Comparison of ENCODE assay signal across 8 cellular contexts in genomic region chr13:44191504-44192171, GRCh38.
A peak's percentile ranks its signal among the peaks of the same experiment; 100 is the strongest.
DNase-seq lines count a peak whose midpoint lies in the region; FAIRE-seq and TF ChIP-seq lines count a peak whose summit lies in the region.

No MANE protein-coding gene starts in this region.

- peaks cover 20% of the 10 kb centered on the region for H3K4me1 Mint-ChIP-seq in activated CD4-positive, alpha-beta T cell treated with anti-CD3 and anti-CD28 coated beads, Interleukin-2, amount 10 ng/mL, durations not matched to agents 24 days and 14 days

- H3K27ac Mint-ChIP-seq in activated CD4-positive, alpha-beta T cell treated with anti-CD3 and anti-CD28 coated beads, Interleukin-2, amount 10 ng/mL, durations not matched to agents 24 days and 14 days = no peak overlapping the region

- H3K4me3 Mint-ChIP-seq in activated CD4-positive, alpha-beta T cell treated with anti-CD3 and anti-CD28 coated beads, Interleukin-2, amount 10 ng/mL, durations not matched to agents 24 days and 14 days = no peak overlapping the region

- H3K9ac ChIP-seq in H1 (replicated peaks in 1 of 4; ENCODE audit: extremely low read depth in 1 of 4, low read depth in 3 of 4, low read length in 3 of 4) (no peak overlapping the region), mesenchymal stem cell (ENCODE audit: low read length) (peak overlapping the region; percentile 63)

- H3K56ac ChIP-seq in H1 (replicated peaks; ENCODE audit: insufficient read length, low read depth, low read length) = no peak overlapping the region

- no peaks in the 10 kb centered on the region for H3K36me3 Mint-ChIP-seq in activated CD4-positive, alpha-beta T cell treated with anti-CD3 and anti-CD28 coated beads, Interleukin-2, amount 10 ng/mL, durations not matched to agents 24 days and 14 days (ENCODE audit: low read depth)

- H2BK5ac ChIP-seq in H1 (ENCODE audit: low read depth, low read length) = 0 out of 2 replicates have a peak overlapping the region, but pooled peaks have one; percentile 3
- no peak overlapping the region for H2BK5ac ChIP-seq in mesenchymal stem cell (ENCODE audit: low read depth, low read length, poor library complexity, severe bottlenecking)

- peak; percentile 61 to 79 for TF ChIP-seq RAD21 in H1 (IDR thresholded peaks at IDR 0.05 in 1 of 2, conservative IDR thresholded peaks at IDR 0.05 in 1 of 2; ENCODE audit: low read depth in 2 of 2, low read length in 2 of 2)

- peaks cover 59% of the 10 kb centered on the region for H3K27me3 Mint-ChIP-seq in activated CD4-positive, alpha-beta T cell treated with anti-CD3 and anti-CD28 coated beads, Interleukin-2, amount 10 ng/mL, durations not matched to agents 24 days and 14 days

- H3K18ac ChIP-seq in H1 (ENCODE audit: extremely low read depth, low read length) (no peak overlapping the region), mesenchymal stem cell (ENCODE audit: low read depth in 1 of 2, low read length in 2 of 2) (no peak overlapping the region)

- H3K36me3 ChIP-seq in H1 (ENCODE audit: control insufficient read depth in 2 of 4, insufficient read depth in 4 of 4, low read length in 3 of 4) (no peaks in the 10 kb centered on the region), mesenchymal stem cell (ENCODE audit: control insufficient read depth in 1 of 2, insufficient read depth in 2 of 2, low read depth in 1 of 2, low read length in 2 of 2) (no peaks in the 10 kb centered on the region), thyroid gland (no peaks in the 10 kb centered on the region)

- H2BK120ac ChIP-seq in H1 (replicated peaks; ENCODE audit: low read depth, low read length) = no peak overlapping the region
- no peak overlapping the region for H2BK120ac ChIP-seq in mesenchymal stem cell (ENCODE audit: low read depth, low read length)

- H3K79me2 ChIP-seq in H1 (ENCODE audit: control insufficient read depth in 1 of 2, insufficient read depth in 2 of 2, low read length in 2 of 2) = no peaks in the 10 kb centered on the region

- CTCF ChIA-PET in H1 (lab: Charles Lee; ENCODE audit: partially characterized antibody) = interaction anchor here (0.7 to 2.8 kb wide), 28 partner anchors 9 to 283 kb away, joined by 3 to 15 read pairs (median 4); no protein-coding TSS in a partner anchor

- DNase-seq in stimulated activated CD8-positive, alpha-beta memory T cell treated with anti-CD3 and anti-CD28 coated beads, Interleukin-12 subunit alpha, Interleukin-12 subunit beta, amount 100 ng/mL, for 1 hour (ENCODE audit: low read depth) = peak; percentile 11
- DNase-seq in stimulated activated CD8-positive, alpha-beta memory T cell treated with anti-CD3 and anti-CD28 coated beads, Interleukin-4, amount 100 ng/mL, for 48 hours = no peak
- DNase-seq in NCI-H345 (lab: John Stamatoyannopoulos, UW) (peak; percentile 83), H1 (ENCODE audit: low read depth in 1 of 2, low spot score in 2 of 2) (no peak), mesenchymal stem cell (peak; percentile 54), thyroid gland (peak; percentile 31 to 53), NK-92 (lab: John Stamatoyannopoulos, UW; ENCODE audit: unreplicated experiment) (no peak)
- peak; percentile 78 for DNase-seq in activated CD4-positive, alpha-beta T cell treated with anti-CD3 and anti-CD28 coated beads, Interleukin-2, amount 10 ng/mL, durations not matched to agents 24 days and 14 days

- no peak overlapping the region for H4K8ac ChIP-seq in H1 (ENCODE audit: extremely low read depth, insufficient read depth, low read length)
- no peak overlapping the region for H4K8ac ChIP-seq in mesenchymal stem cell (ENCODE audit: low read length)

- peak overlapping the region; percentile 36 for H2AFZ ChIP-seq in H1 (ENCODE audit: low read length)
- no peak overlapping the region for H2AFZ ChIP-seq in mesenchymal stem cell (ENCODE audit: low read depth, low read length)

- no peaks in the 10 kb centered on the region for H3K23me2 ChIP-seq in H1 (ENCODE audit: low read depth, low read length)

- H2BK15ac ChIP-seq in H1 (ENCODE audit: low read length) (no peak overlapping the region), mesenchymal stem cell (ENCODE audit: low read depth, poor library complexity, severe bottlenecking) (peak overlapping the region; percentile 12)

- FAIRE-seq in H1 (lab: Jason Lieb, UNC) = peak; percentile 65

- TF ChIP-seq POLR2A in H1 (IDR thresholded peaks at IDR 0.05; ENCODE audit: control extremely low read depth in 1 of 2, low read depth in 2 of 2, low read length in 2 of 2) = no peak
- TF ChIP-seq POLR2A in thyroid gland (IDR thresholded peaks at IDR 0.05) = no peak

- intact Hi-C loops in activated CD4-positive, alpha-beta T cell treated with anti-CD3 and anti-CD28 coated beads, Interleukin-2, amount 10 ng/mL, durations not matched to agents 24 days and 14 days (cut with micrococcal nuclease) = loop anchor here (1.0 kb wide), 1 partner anchor 246 kb away; no protein-coding TSS in a partner anchor
- intact Hi-C loops in thyroid gland (cut with DNase I) = loop anchor here (10.0 kb wide), 1 partner anchor 243 kb away; no protein-coding TSS in a partner anchor

- H2AK5ac ChIP-seq in H1 (ENCODE audit: low read depth, low read length) (no peak overlapping the region), mesenchymal stem cell (ENCODE audit: low read length, severe bottlenecking) (no peak overlapping the region)

- no peak overlapping the region for H4K5ac ChIP-seq in H1 (ENCODE audit: insufficient read length, low read depth, low read length)

- H3K4me1 ChIP-seq in H1 (replicated peaks in 1 of 4; ENCODE audit: control insufficient read depth in 3 of 4, insufficient read depth in 4 of 4, low read length in 3 of 4) (no peaks in the 10 kb centered on the region), mesenchymal stem cell (ENCODE audit: control insufficient read depth, insufficient read depth, low read depth, low read length) (peaks cover 3% of the 10 kb centered on the region), thyroid gland (no peaks in the 10 kb centered on the region)

- H3K4me3 ChIP-seq in H1 (ENCODE audit: extremely low read depth in 1 of 4, insufficient read depth in 2 of 4, low read depth in 3 of 4, low read length in 4 of 4) = no peak overlapping the region
- peak overlapping the region in 1 of 2 experiments; percentile 57 for H3K4me3 ChIP-seq in mesenchymal stem cell (ENCODE audit: insufficient read depth in 1 of 2, low read depth in 1 of 2, low read length in 2 of 2)
- H3K4me3 ChIP-seq in thyroid gland (replicated peaks in 1 of 3) = no peak overlapping the region

- H3K14ac ChIP-seq in H1 (ENCODE audit: insufficient read length) = no peak overlapping the region
- no peak overlapping the region for H3K14ac ChIP-seq in mesenchymal stem cell (ENCODE audit: low read length in 2 of 2)

- H4K91ac ChIP-seq in H1 (replicated peaks; ENCODE audit: insufficient read length, low read length) = no peak overlapping the region
- no peak overlapping the region for H4K91ac ChIP-seq in mesenchymal stem cell (ENCODE audit: low read length)

- H4K20me1 ChIP-seq in H1 (replicated peaks in 1 of 2; ENCODE audit: control insufficient read depth in 1 of 2, insufficient read depth in 2 of 2, low read length in 2 of 2) = no peaks in the 10 kb centered on the region

- H3K4me2 ChIP-seq in H1 (ENCODE audit: insufficient read depth in 1 of 2, low read depth in 2 of 2, low read length in 2 of 2) (no peak overlapping the region), mesenchymal stem cell (ENCODE audit: low read length, poor library complexity, severe bottlenecking) (no peak overlapping the region)

- H3K79me1 ChIP-seq in H1 (ENCODE audit: low read depth, low read length) (no peaks in the 10 kb centered on the region), mesenchymal stem cell (replicated peaks; ENCODE audit: low read length, poor library complexity, severe bottlenecking) (no peaks in the 10 kb centered on the region)

- H3K23ac ChIP-seq in H1 (ENCODE audit: insufficient read length) = no peak overlapping the region
- no peak overlapping the region for H3K23ac ChIP-seq in mesenchymal stem cell (ENCODE audit: low read length in 2 of 2)

- no peak overlapping the region for H2BK12ac ChIP-seq in H1 (ENCODE audit: low read depth, low read length)
- H2BK12ac ChIP-seq in mesenchymal stem cell (ENCODE audit: low read length in 2 of 2) = no peak overlapping the region

- H3K9me3 Mint-ChIP-seq in activated CD4-positive, alpha-beta T cell treated with anti-CD3 and anti-CD28 coated beads, Interleukin-2, amount 10 ng/mL, durations not matched to agents 24 days and 14 days = peaks cover 4% of the 10 kb centered on the region

- H3K27ac ChIP-seq in H1 (ENCODE audit: low read depth, low read length) = no peak overlapping the region
- no peak overlapping the region for H3K27ac ChIP-seq in mesenchymal stem cell (ENCODE audit: low read length, poor library complexity, severe bottlenecking)
- peak overlapping the region in 1 of 3 donors; percentile 47 for H3K27ac ChIP-seq in thyroid gland

- H3K9me3 ChIP-seq in H1 (ENCODE audit: insufficient read depth in 2 of 2, low read depth in 1 of 2, low read length in 1 of 2) = no peaks in the 10 kb centered on the region
- H3K9me3 ChIP-seq in mesenchymal stem cell (ENCODE audit: control insufficient read depth, low read length) = no peaks in the 10 kb centered on the region
- H3K9me3 ChIP-seq in thyroid gland = no peaks in the 10 kb centered on the region

- WGBS in H1 (ENCODE audit: extremely low coverage in 1 of 2, insufficient coverage in 1 of 2, insufficient read length in 1 of 2, insufficient replicate concordance in 2 of 2, low coverage in 1 of 2, low lambda C conversion rate in 2 of 2, missing lambda C conversion rate in 1 of 2), 2 experiments = 90% methylated on average over 15 of the region's 15 CpGs; no CpG with 5 or more reads in 1 of the 2 experiments
- 86% methylated on average over 15 of the region's 15 CpGs for WGBS in mesenchymal stem cell
- 51 to 60% methylated on average over 15 of the region's 15 CpGs for WGBS in thyroid gland, 2 donors

- H3K4ac ChIP-seq in H1 (replicated peaks; ENCODE audit: insufficient read length, low read depth, low read length) = no peak overlapping the region
- H3K4ac ChIP-seq in mesenchymal stem cell (ENCODE audit: low read depth in 1 of 2, low read length in 2 of 2) = no peak overlapping the region

- TF ChIP-seq CTCF in H1 (IDR thresholded peaks at IDR 0.05; ENCODE audit: control extremely low read depth in 1 of 3, insufficient read depth in 1 of 3, low read depth in 1 of 3, low read length in 3 of 3) (peak; percentile 35 to 82 (median 59)), thyroid gland (IDR thresholded peaks at IDR 0.05) (peak; percentile 36 to 93 (median 80))

- H2BK20ac ChIP-seq in H1 (ENCODE audit: low read length) = no peak overlapping the region

- POLR2A ChIA-PET in H1 (lab: Charles Lee; ENCODE audit: partially characterized antibody) = interaction anchor here (1.0 to 2.0 kb wide), 4 partner anchors 15 to 245 kb away, joined by 3 to 12 read pairs (median 4); no protein-coding TSS in a partner anchor

- H3K27me3 ChIP-seq in H1 (replicated peaks in 1 of 4; ENCODE audit: control insufficient read depth in 3 of 4, extremely low read depth in 1 of 4, insufficient read depth in 3 of 4, low read length in 3 of 4) (no peaks in the 10 kb centered on the region), mesenchymal stem cell (ENCODE audit: control insufficient read depth in 1 of 2, insufficient read depth in 1 of 2, low read length in 2 of 2) (no peaks in the 10 kb centered on the region), thyroid gland (no peaks in the 10 kb centered on the region)

- no peak for TF ChIP-seq EP300 in H1 (IDR thresholded peaks at IDR 0.05; ENCODE audit: borderline replicate concordance in 1 of 2, low read depth in 2 of 2, low read length in 2 of 2)

Comparison
In these comparisons a context has a peak if more than half of its experiments do, and no peak if none do; other contexts are left out.
1. DNase-seq: peak in stimulated activated CD8-positive, alpha-beta memory T cell treated with anti-CD3 and anti-CD28 coated beads, Interleukin-12 subunit alpha, Interleukin-12 subunit beta, amount 100 ng/mL, for 1 hour (single experiment), NCI-H345 (single experiment), activated CD4-positive, alpha-beta T cell treated with anti-CD3 and anti-CD28 coated beads, Interleukin-2, amount 10 ng/mL, durations not matched to agents 24 days and 14 days (single experiment), mesenchymal stem cell (single experiment) and thyroid gland (2 of 2); none in stimulated activated CD8-positive, alpha-beta memory T cell treated with anti-CD3 and anti-CD28 coated beads, Interleukin-4, amount 100 ng/mL, for 48 hours (single experiment), H1 (0 of 2) and NK-92 (single experiment).